Comparison of ENCODE assay signal across 18 cellular contexts in the genomic region with DNA sequence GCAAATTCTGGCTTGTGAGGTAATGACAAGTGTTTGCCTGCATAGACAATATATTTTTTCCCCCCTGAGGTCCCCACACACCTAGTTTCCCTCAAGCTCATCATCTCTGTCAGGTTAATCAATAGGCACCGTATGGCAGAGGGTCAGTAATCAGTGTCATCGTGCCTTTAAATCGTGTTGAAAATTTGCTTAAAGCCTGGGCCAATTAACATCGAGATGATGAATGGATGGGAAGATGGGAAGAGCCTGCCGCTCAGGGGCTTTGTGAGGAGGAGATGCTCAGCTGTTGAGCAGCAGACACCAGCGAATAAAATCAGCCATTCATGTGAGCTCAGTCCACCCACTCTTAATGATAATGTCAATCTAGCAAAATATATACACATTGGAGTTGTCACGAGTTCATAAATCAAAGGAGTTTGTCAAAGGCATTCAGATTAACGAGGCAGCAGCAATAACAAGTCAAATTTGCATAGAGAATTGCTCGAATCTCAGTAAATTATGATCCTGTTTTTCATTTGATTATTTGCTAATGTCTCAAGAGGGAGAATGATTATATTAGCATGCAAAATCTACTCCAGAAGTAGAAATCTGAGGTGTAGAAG.
"Had no signal": no experiment of that assay in that cellular context is flagged by ENCODE, and none has a peak within 500 bp of the region (broad histone marks: within the 10 kb centered on the region; RNA-seq: fewer than 3 reads in every experiment).

No MANE protein-coding gene starts in this region.

- H3K4me1 ChIP-seq: right lobe of liver, tibial nerve had no signal

- H3K27me3 Mint-ChIP-seq: activated CD4-positive, alpha-beta memory T cell treated with anti-CD3 and anti-CD28 coated beads for 36 hours; activated naive CD8-positive, alpha-beta T cell; naive B cell; stimulated activated memory B cell treated with anti-CD40 and anti-IgM and Interleukin-4, amounts not matched to agents 10 μg/mL and 1 μg/mL and 100 μg/mL, for 72 hours had no signal

- H3K27ac ChIP-seq: esophagus squamous epithelium, right lobe of liver, spleen, tibial nerve had no signal

- H3K4me3 Mint-ChIP-seq: activated CD4-positive, alpha-beta memory T cell treated with anti-CD3 and anti-CD28 coated beads for 36 hours; activated naive CD8-positive, alpha-beta T cell; stimulated activated memory B cell treated with anti-CD40 and anti-IgM and Interleukin-4, amounts not matched to agents 10 μg/mL and 1 μg/mL and 100 μg/mL, for 72 hours; T-helper 2 cell treated with Interferon-gamma antibody and Interleukin-4, amounts not matched to agents 5 μg/mL and 100 μg/mL, for 36 hours had no signal

- H3K9me3 ChIP-seq: esophagus squamous epithelium, right lobe of liver, spleen, tibial nerve had no signal

- H3K27me3 ChIP-seq: esophagus squamous epithelium, right lobe of liver, spleen, tibial nerve had no signal

- DNase-seq: activated CD4-positive, alpha-beta memory T cell treated with anti-CD3 and anti-CD28 coated beads for 36 hours; activated CD4-positive, alpha-beta T cell treated with anti-CD3 and anti-CD28 coated beads for 1 hour; activated gamma-delta T cell; activated T-cell treated with anti-CD3 and anti-CD28 coated beads, Interleukin-2, amount 50 U/mL, for 48 hours; amygdala; esophagus squamous epithelium; foreskin fibroblast; left colon; naive B cell; posterior cingulate gyrus; right lobe of liver; spleen; stimulated activated CD4-positive, alpha-beta T cell treated with anti-CD3 and anti-CD28 coated beads, Interleukin-1b, Interleukin-23, amount 100 ng/mL, for 48 hours had no signal

- ATAC-seq: left colon; right lobe of liver; stimulated activated memory B cell treated with anti-CD40 and anti-IgM and Interleukin-4, amounts not matched to agents 10 μg/mL and 1 μg/mL and 100 μg/mL, for 72 hours had no signal

- H3K36me3 Mint-ChIP-seq: activated CD4-positive, alpha-beta memory T cell treated with anti-CD3 and anti-CD28 coated beads for 36 hours; activated naive CD8-positive, alpha-beta T cell; naive B cell; stimulated activated memory B cell treated with anti-CD40 and anti-IgM and Interleukin-4, amounts not matched to agents 10 μg/mL and 1 μg/mL and 100 μg/mL, for 72 hours had no signal

- H3K4me3 ChIP-seq: esophagus squamous epithelium, lung, right lobe of liver, spleen, tibial nerve had no signal

- H3K36me3 ChIP-seq: esophagus squamous epithelium, right lobe of liver, spleen, tibial nerve had no signal

- H3K9me3 Mint-ChIP-seq: activated CD4-positive, alpha-beta memory T cell treated with anti-CD3 and anti-CD28 coated beads for 36 hours; naive B cell; stimulated activated memory B cell treated with anti-CD40 and anti-IgM and Interleukin-4, amounts not matched to agents 10 μg/mL and 1 μg/mL and 100 μg/mL, for 72 hours; T-helper 2 cell treated with Interferon-gamma antibody and Interleukin-4, amounts not matched to agents 5 μg/mL and 100 μg/mL, for 36 hours had no signal

- H3K27ac Mint-ChIP-seq: activated CD4-positive, alpha-beta memory T cell treated with anti-CD3 and anti-CD28 coated beads for 36 hours; activated naive CD8-positive, alpha-beta T cell; stimulated activated memory B cell treated with anti-CD40 and anti-IgM and Interleukin-4, amounts not matched to agents 10 μg/mL and 1 μg/mL and 100 μg/mL, for 72 hours; T-helper 2 cell treated with Interferon-gamma antibody and Interleukin-4, amounts not matched to agents 5 μg/mL and 100 μg/mL, for 36 hours had no signal
